16 cellular contexts compared by ENCODE assay signal in the genomic region with DNA sequence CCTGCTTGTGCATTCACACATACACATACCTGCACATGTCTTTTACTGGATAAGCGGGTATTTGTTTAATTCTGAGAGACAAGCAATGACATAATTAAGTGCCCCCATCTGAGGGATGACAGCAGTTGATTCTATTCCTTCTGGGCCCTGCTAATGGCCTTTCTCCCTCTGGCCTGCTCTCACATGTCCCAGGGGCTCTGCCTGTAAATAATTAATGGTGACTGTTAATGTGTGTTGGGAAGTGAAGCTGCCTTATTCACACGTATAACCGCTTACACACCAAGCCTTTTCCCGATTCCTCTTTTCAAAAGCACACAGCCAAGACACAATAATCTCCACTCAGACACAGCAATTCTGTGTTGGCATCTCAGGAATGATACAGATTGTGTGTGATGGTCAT. TPM values are rescaled to one million over a fixed set of nuclear protein-coding genes. Genes with fewer than 3 reads are reported as not detected.
DNase-seq lines count a peak whose midpoint lies in the region; ATAC-seq and TF ChIP-seq lines count a peak whose summit lies in the region.
"Had no signal": no experiment of that assay in that cellular context is flagged by ENCODE, and none has a peak within 500 bp of the region (broad histone marks: within the 10 kb centered on the region; RNA-seq: fewer than 3 reads in every experiment).

No MANE protein-coding gene starts in this region.

- CTCF ChIA-PET in Calu3 (lab: Charles Lee), result no interaction called here

- peaks cover 10% of the 10 kb centered on the region for H3K9me3 Mint-ChIP-seq in nephron
- H3K9me3 Mint-ChIP-seq in Calu3 (ENCODE audit: low read depth, unreplicated experiment), result no peaks in the 10 kb centered on the region

- TF ChIP-seq CTCF in nephron (IDR thresholded peaks at IDR 0.05; ENCODE audit: unreplicated experiment in 3 of 3) (no peak), Calu3 (IDR thresholded peaks at IDR 0.05; ENCODE audit: unreplicated experiment) (no peak)

- peaks cover 42% of the 10 kb centered on the region for H3K27me3 Mint-ChIP-seq in nephron (ENCODE audit: low read depth)
- H3K27me3 Mint-ChIP-seq in Calu3 (ENCODE audit: unreplicated experiment), result no peaks in the 10 kb centered on the region

- DNase-seq in DMS153 (lab: John Stamatoyannopoulos, UW), result no peak
- no peak for DNase-seq in NCI-H524 (lab: John Stamatoyannopoulos, UW)
- DNase-seq in Calu3, result no peak
- DNase-seq: activated T-cell treated with anti-CD3 and anti-CD28 coated beads, Interleukin-2, amount 50 U/mL, for 48 hours; aorta; EL; HCEC 1CT; mesenchymal stem cell; MM.1S had no signal

- H3K27ac Mint-ChIP-seq in nephron, result peak overlapping the region in 2 of 3 experiments; percentile 9 to 72
- no peak overlapping the region for H3K27ac Mint-ChIP-seq in Calu3 (ENCODE audit: unreplicated experiment)

- ATAC-seq in GM19023 (IDR thresholded peaks at IDR 0.05; ENCODE audit: unreplicated experiment), result peak; percentile 74
- peak; percentile 88 for ATAC-seq in GM21737 (IDR thresholded peaks at IDR 0.05; ENCODE audit: unreplicated experiment)
- peak; percentile 83 for ATAC-seq in HG03196 (IDR thresholded peaks at IDR 0.05; ENCODE audit: unreplicated experiment)
- no peak for ATAC-seq in GM19035 (IDR thresholded peaks at IDR 0.05; ENCODE audit: unreplicated experiment)
- ATAC-seq: activated CD4-positive, CD25-positive, alpha-beta regulatory T cell treated with anti-CD3 and anti-CD28 coated beads, Interleukin-2, amount 50 U/mL, for 24 hours had no signal

- no peaks in the 10 kb centered on the region for H3K4me1 Mint-ChIP-seq in nephron
- peaks cover 23% of the 10 kb centered on the region for H3K4me1 Mint-ChIP-seq in Calu3 (ENCODE audit: low read depth, unreplicated experiment)

- H3K36me3 Mint-ChIP-seq in nephron (ENCODE audit: low read depth) (no peaks in the 10 kb centered on the region), Calu3 (ENCODE audit: insufficient read depth, unreplicated experiment) (no peaks in the 10 kb centered on the region)

- BruUV-seq in Calu3 (replicated peaks; lab: Mats Ljungman, UMichigan), result no TSS peak

- no peak overlapping the region for H3K4me3 Mint-ChIP-seq in nephron
- no peak overlapping the region for H3K4me3 Mint-ChIP-seq in Calu3 (ENCODE audit: low read depth, unreplicated experiment)
- H3K4me3 Mint-ChIP-seq: CD14-positive monocyte had no signal

- intact Hi-C loops in Calu3 (cut with micrococcal nuclease; ENCODE audit: unreplicated experiment), result no loop called here

RNA-seq across cellular contexts. Expression of a gene that starts 47.8 kb away (rescaled TPM):
- 20.1 and 21.3 TPM in 2 replicates for total RNA-seq in Calu3 (2022)
